In genomic region chr15:42329161-42329560, GRCh38 we compare ENCODE assay signal across 17 cellular contexts. TPM values are rescaled to one million over a fixed set of nuclear protein-coding genes. Genes with fewer than 3 reads are reported as not detected.
DNase-seq lines count a peak whose midpoint lies in the region; ATAC-seq and TF ChIP-seq lines count a peak whose summit lies in the region.
"Had no signal": no experiment of that assay in that cellular context is flagged by ENCODE, and none has a peak within 500 bp of the region (broad histone marks: within the 10 kb centered on the region; RNA-seq: fewer than 3 reads in every experiment).

No MANE protein-coding gene starts in this region.

- ATAC-seq in psoas muscle = no peak
- ATAC-seq in HG03432 (IDR thresholded peaks at IDR 0.05; ENCODE audit: unreplicated experiment) = no peak
- ATAC-seq: GM23338 had no signal

- H3K9me3 ChIP-seq in psoas muscle = no peaks in the 10 kb centered on the region
- H3K9me3 ChIP-seq in skeletal muscle tissue (ENCODE audit: control insufficient read depth in 3 of 3, low read length in 3 of 3) = no peaks in the 10 kb centered on the region
- H3K9me3 ChIP-seq in testis = no peaks in the 10 kb centered on the region
- H3K9me3 ChIP-seq: BE2C had no signal

- in situ Hi-C loops in SK-MEL-5 (cut with HindIII; ENCODE audit: low pct_unique_long_range_greater_than_20kb, low sequenced_read_pairs) = no loop called here

- 48 to 80% (median 51%) methylated on average over 2 of the region's 2 CpGs for WGBS in psoas muscle, 3 donors
- 75 to 90% methylated on average over 2 of the region's 2 CpGs for WGBS in testis, 2 donors

- H3K27ac ChIP-seq in psoas muscle = peak overlapping the region; percentile 87
- peak overlapping the region; percentile 20 for H3K27ac ChIP-seq in skeletal muscle tissue (ENCODE audit: low read depth, low read length)
- no peak overlapping the region for H3K27ac ChIP-seq in testis

- no peaks in the 10 kb centered on the region for H3K27me3 ChIP-seq in psoas muscle (ENCODE audit: insufficient read depth in 3 of 3, low read length in 2 of 3)
- H3K27me3 ChIP-seq in skeletal muscle tissue (ENCODE audit: control insufficient read depth in 3 of 3, insufficient read depth in 3 of 3, low read length in 3 of 3) = no peaks in the 10 kb centered on the region
- H3K27me3 ChIP-seq in testis = no peaks in the 10 kb centered on the region
- H3K27me3 ChIP-seq: BE2C had no signal

- intact Hi-C loops in psoas muscle (cut with DNase I) = loop anchor here in 1 of 2 donors (5.0 kb wide), 2 partner anchors 38 to 58 kb away; no protein-coding TSS in a partner anchor
- intact Hi-C loops in testis (cut with DNase I; ENCODE audit: low total_unique reads) = no loop called here

- no peak for TF ChIP-seq POLR2A in testis (IDR thresholded peaks at IDR 0.05)

- H3K9ac ChIP-seq in skeletal muscle tissue (ENCODE audit: low read depth in 1 of 3, low read length in 3 of 3) = no peak overlapping the region

- H3K4me1 ChIP-seq in psoas muscle (peaks cover 41% of the 10 kb centered on the region), skeletal muscle tissue (ENCODE audit: control insufficient read depth in 3 of 3, insufficient read depth in 3 of 3, low read length in 3 of 3) (peaks cover 7 to 14% (median 13%) of the 10 kb centered on the region in 3 donors), testis (no peaks in the 10 kb centered on the region)
- H3K4me1 ChIP-seq: BE2C had no signal

- no peak overlapping the region for H3K27ac Mint-ChIP-seq in glutamatergic neuron (ENCODE audit: unreplicated experiment)
- H3K27ac Mint-ChIP-seq: CD4-positive, CD25-positive, alpha-beta regulatory T cell; GM23338; IgD-negative memory B cell had no signal

- no peaks in the 10 kb centered on the region for H3K36me3 Mint-ChIP-seq in glutamatergic neuron (ENCODE audit: unreplicated experiment)

- peak; percentile 80 for DNase-seq in SK-MEL-5 (ENCODE audit: low read depth, low spot score)
- peak; percentile 64 for DNase-seq in foreskin melanocyte
- DNase-seq in psoas muscle = no peak
- DNase-seq in testis = no peak
- no peak for DNase-seq in glutamatergic neuron
- DNase-seq: ACHN; BE2C; C1 segment of cervical spinal cord; CD4-positive, CD25-positive, alpha-beta regulatory T cell; DMS153; DMS79; GF-D8; HCEC 1CT had no signal

- no peak for TF ChIP-seq CTCF in psoas muscle (IDR thresholded peaks at IDR 0.05)
- no peak for TF ChIP-seq CTCF in testis (IDR thresholded peaks at IDR 0.05)
- no peak for TF ChIP-seq CTCF in glutamatergic neuron (IDR thresholded peaks at IDR 0.05; ENCODE audit: partially characterized antibody, unreplicated experiment)

- H3K4me3 Mint-ChIP-seq in glutamatergic neuron (ENCODE audit: unreplicated experiment) = no peak overlapping the region
- H3K4me3 Mint-ChIP-seq: CD4-positive, CD25-positive, alpha-beta regulatory T cell; GM23338; IgD-negative memory B cell had no signal

- H3K4me1 Mint-ChIP-seq in glutamatergic neuron (ENCODE audit: low read depth, unreplicated experiment) = no peaks in the 10 kb centered on the region
- H3K4me1 Mint-ChIP-seq: GM23338, IgD-negative memory B cell had no signal

- no peaks in the 10 kb centered on the region for H3K9me3 Mint-ChIP-seq in glutamatergic neuron (ENCODE audit: unreplicated experiment)
- H3K9me3 Mint-ChIP-seq: CD4-positive, CD25-positive, alpha-beta regulatory T cell; GM23338; IgD-negative memory B cell had no signal

- no peaks in the 10 kb centered on the region for H3K27me3 Mint-ChIP-seq in glutamatergic neuron (ENCODE audit: unreplicated experiment)
- H3K27me3 Mint-ChIP-seq: CD4-positive, CD25-positive, alpha-beta regulatory T cell; IgD-negative memory B cell had no signal

- peaks cover 0 to 47% of the 10 kb centered on the region in 2 donors for H3K36me3 ChIP-seq in psoas muscle (ENCODE audit: insufficient read depth in 1 of 2, low read depth in 1 of 2)
- H3K36me3 ChIP-seq in skeletal muscle tissue (ENCODE audit: control insufficient read depth in 3 of 3, insufficient read depth in 3 of 3, low read length in 3 of 3) = peaks cover 0 to 21% (median 12%) of the 10 kb centered on the region in 3 donors
- no peaks in the 10 kb centered on the region for H3K36me3 ChIP-seq in testis (ENCODE audit: low read depth, missing control alignments)
- H3K36me3 ChIP-seq: BE2C had no signal

- H3K4me3 ChIP-seq in psoas muscle (no peak overlapping the region), skeletal muscle tissue (ENCODE audit: low read length in 3 of 3) (no peak overlapping the region), testis (no peak overlapping the region)
- H3K4me3 ChIP-seq: GM23338 had no signal

RNA-seq across cellular contexts. Expression of gene CAPN3, which starts 30.1 kb away (rescaled TPM):
- total RNA-seq in SK-MEL-5 (2014; rRNA removed; shearing (Covaris generic)) = 640 and 659 TPM in 2 replicates
- polyA plus RNA-seq in SK-MEL-5 (2015; cell fraction: cytosol; rRNA removed) = 338 and 369 TPM in 2 replicates
- 564 and 603 TPM in 2 replicates for polyA plus RNA-seq in SK-MEL-5 (2015; cell fraction: nucleus; rRNA removed)
- total RNA-seq in psoas muscle (100 to 1,000 TPM; 216 to 413 (median 266) TPM), skeletal muscle tissue (675 TPM), testis (10 to 100 TPM; 33.6 to 60.4 TPM), glutamatergic neuron (ENCODE audit: unreplicated experiment) (1.8 TPM)
- polyA plus RNA-seq in psoas muscle (100 to 1,000 TPM; 114 to 214 (median 154) TPM), testis (ENCODE audit: insufficient read depth, low read depth, low replicate concordance) (53.0 TPM)

RNA-seq across cellular contexts. Expression of gene TMEM87A, which starts 55.9 kb away (rescaled TPM):
- total RNA-seq in SK-MEL-5 (2014; rRNA removed; shearing (Covaris generic)) = 80.2 and 83.2 TPM in 2 replicates
- polyA plus RNA-seq in SK-MEL-5 (2015; cell fraction: cytosol; rRNA removed) = 40.5 and 58.6 TPM in 2 replicates
- 77.7 and 100 TPM in 2 replicates for polyA plus RNA-seq in SK-MEL-5 (2015; cell fraction: nucleus; rRNA removed)
- total RNA-seq in psoas muscle (10 to 100 TPM; 17.6 to 30.4 (median 26.2) TPM), skeletal muscle tissue (70.5 TPM), testis (10 to 100 TPM; 79.5 to 92.9 TPM), glutamatergic neuron (ENCODE audit: unreplicated experiment) (41.1 TPM)
- polyA plus RNA-seq in psoas muscle (10 to 100 TPM; 16.4 to 30.9 (median 22.0) TPM), testis (ENCODE audit: insufficient read depth, low read depth, low replicate concordance) (64.2 TPM)

RNA-seq across cellular contexts. Expression of gene GANC, which starts 56.2 kb away (rescaled TPM):
- 19.3 and 19.5 TPM in 2 replicates for total RNA-seq in SK-MEL-5 (2014; rRNA removed; shearing (Covaris generic))
- polyA plus RNA-seq in SK-MEL-5 (2015; cell fraction: cytosol; rRNA removed) = 13.6 and 22.1 TPM in 2 replicates
- polyA plus RNA-seq in SK-MEL-5 (2015; cell fraction: nucleus; rRNA removed) = 44.3 and 68.1 TPM in 2 replicates
- total RNA-seq in psoas muscle (10 to 100 TPM; 20.3 to 37.7 (median 24.2) TPM), skeletal muscle tissue (11.5 TPM), testis (10 to 100 TPM; 54.8 to 63.4 TPM), glutamatergic neuron (ENCODE audit: unreplicated experiment) (17.8 TPM)
- polyA plus RNA-seq in psoas muscle (10 to 100 TPM in 1 of 3 donors, 1 to 10 TPM in 2; 4.9 to 11.4 (median 9.9) TPM), testis (ENCODE audit: insufficient read depth, low read depth, low replicate concordance) (37.6 TPM)

Comparison
In these comparisons a context has a peak if more than half of its experiments do, and no peak if none do; other contexts are left out.
1. DNase-seq: peak in SK-MEL-5 (single experiment) and foreskin melanocyte (single experiment); none in psoas muscle (0 of 2), testis (single experiment) and glutamatergic neuron (single experiment).
2. H3K27ac ChIP-seq: peak in psoas muscle (single experiment) and skeletal muscle tissue (single experiment); none in testis (0 of 2).
3. RNA of gene CAPN3, which starts 30.1 kb away (total RNA-seq): 675 TPM in skeletal muscle tissue (single experiment), 640 to 659 TPM in SK-MEL-5, 216 to 413 TPM in psoas muscle and 33.6 to 60.4 TPM in testis; 1.8 TPM in glutamatergic neuron (single experiment); every median in the first group is over 10 times any median in the second.